1 cellular context compared by ENCODE assay signal in genomic region chr17:42334667-42335066, GRCh38.
TF ChIP-seq lines count a peak whose summit lies in the region.

No MANE protein-coding gene starts in this region.

TF ChIP-seq in HepG2, 621 proteins besides CTCF, POLR2A, EP300 and RAD21:
- TF ChIP-seq ZBTB10 (CRISPR knock-in tag; IDR thresholded peaks at IDR 0.05; ENCODE audit: borderline replicate concordance) (no peak), SKIL (CRISPR knock-in tag; IDR thresholded peaks at IDR 0.05; ENCODE audit: borderline replicate concordance) (no peak), ZNF234 (CRISPR knock-in tag; conservative IDR thresholded peaks at IDR 0.05) (no peak), CEBPB (IDR thresholded peaks at IDR 0.05; ENCODE audit: borderline replicate concordance, low read depth, low read length) (no peak), ZNF660 (CRISPR knock-in tag; IDR thresholded peaks at IDR 0.05; ENCODE audit: borderline replicate concordance, low read depth) (no peak), IKZF4 (CRISPR knock-in tag; IDR thresholded peaks at IDR 0.05; ENCODE audit: borderline replicate concordance, low read depth, not compliant biosample characterization) (no peak), ZNF274 (CRISPR knock-in tag; IDR thresholded peaks at IDR 0.05) (no peak), TBP (CRISPR knock-in tag; IDR thresholded peaks at IDR 0.05) (no peak), ZMAT3 (CRISPR knock-in tag; conservative IDR thresholded peaks at IDR 0.05) (no peak), HOXA9 (CRISPR knock-in tag; IDR thresholded peaks at IDR 0.05; ENCODE audit: borderline replicate concordance) (no peak)
